9 cellular contexts compared by ENCODE assay signal in the genomic region with DNA sequence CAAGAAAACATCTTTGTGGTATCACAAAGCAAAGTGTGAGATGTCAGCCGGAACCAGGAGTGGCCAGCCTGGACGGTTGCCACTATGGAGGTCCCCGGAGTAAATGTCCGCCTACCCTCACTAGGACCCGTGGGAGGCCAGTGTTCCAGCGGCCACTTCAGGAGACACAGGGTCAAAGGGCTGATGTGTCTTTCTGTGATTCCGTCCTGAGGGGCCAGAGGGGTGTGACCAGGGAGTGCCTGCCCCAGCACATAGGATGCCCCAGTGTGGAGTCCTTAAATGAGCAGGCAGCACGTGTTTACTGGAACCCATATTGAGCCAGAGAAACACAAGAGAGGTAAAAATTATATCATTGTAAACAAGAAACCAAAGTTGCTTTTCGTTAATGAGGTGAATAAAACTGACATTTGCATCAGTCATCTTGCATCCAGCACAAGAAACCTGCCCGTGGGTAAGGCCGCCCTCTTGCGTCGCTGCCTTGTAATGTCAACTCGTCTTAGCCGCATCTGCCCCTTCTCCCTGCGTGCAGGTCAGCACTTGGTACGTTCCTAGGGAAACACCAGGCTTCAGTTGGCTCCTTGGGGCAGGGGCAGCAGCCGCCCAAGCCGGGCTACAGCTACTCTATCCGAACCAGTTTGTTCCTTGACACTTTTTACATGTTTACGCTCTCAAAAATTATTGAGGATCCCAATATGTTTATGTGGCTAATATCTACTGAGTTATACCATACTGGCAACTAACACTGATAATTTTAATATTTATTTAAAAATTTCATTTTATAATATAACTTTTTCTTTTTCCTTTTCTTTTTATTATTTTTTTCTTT. TPM values are rescaled to one million over a fixed set of nuclear protein-coding genes. Genes with fewer than 3 reads are reported as not detected.
DNase-seq lines count a peak whose midpoint lies in the region; ATAC-seq and TF ChIP-seq lines count a peak whose summit lies in the region.
"Had no signal": no experiment of that assay in that cellular context is flagged by ENCODE, and none has a peak within 500 bp of the region (broad histone marks: within the 10 kb centered on the region; RNA-seq: fewer than 3 reads in every experiment).

No MANE protein-coding gene starts in this region.

- TF ChIP-seq CTCF in CD8-positive, alpha-beta T cell (IDR thresholded peaks at IDR 0.05), result peak; percentile 88

- no peak overlapping the region for H3K27ac ChIP-seq in CD8-positive, alpha-beta T cell (ENCODE audit: low read depth, low read length)

- CTCF ChIA-PET in CD8-positive, alpha-beta T cell (lab: Charles Lee), result interaction anchor here (0.7 to 1.3 kb wide), 6 partner anchors 10 to 143 kb away, joined by 3 to 6 read pairs (median 3); a partner anchor contains a TSS

- no peaks in the 10 kb centered on the region for H3K4me1 ChIP-seq in CD8-positive, alpha-beta T cell (ENCODE audit: insufficient read depth, low read length)

- POLR2A ChIA-PET in CD8-positive, alpha-beta T cell (lab: Charles Lee), result no interaction called here

- H3K27me3 ChIP-seq in CD8-positive, alpha-beta T cell (ENCODE audit: insufficient read depth, low read length), result no peaks in the 10 kb centered on the region

- H3K9me3 Mint-ChIP-seq in CD8-positive, alpha-beta T cell, result no peaks in the 10 kb centered on the region

- no peaks in the 10 kb centered on the region for H3K9me3 ChIP-seq in CD8-positive, alpha-beta T cell (ENCODE audit: low read length)

- peak; percentile 60 to 78 (median 72) for DNase-seq in CD8-positive, alpha-beta T cell
- peak; percentile 73 for DNase-seq in NCI-H748 treated with DMSO at 0.1 percent for 48 hours (lab: John Stamatoyannopoulos, UW)
- peak; percentile 75 to 76 for DNase-seq in activated CD4-positive, alpha-beta T cell treated with anti-CD3 and anti-CD28 coated beads, Interleukin-2, amount 50 U/mL, for 4 hours
- peak; percentile 87 for DNase-seq in ecto neural progenitor cell (ENCODE audit: low spot score)
- peak; percentile 83 for DNase-seq in medulla oblongata (ENCODE audit: extremely low spot score)
- peak; percentile 56 for DNase-seq in stimulated activated CD8-positive, alpha-beta memory T cell treated with anti-CD3 and anti-CD28 coated beads, Interleukin-15, amount 100 ng/mL, for 1 hour (ENCODE audit: low read depth)

- peaks cover 13% of the 10 kb centered on the region for H3K27me3 Mint-ChIP-seq in CD8-positive, alpha-beta T cell (ENCODE audit: low read depth)

- H3K4me1 Mint-ChIP-seq in CD8-positive, alpha-beta T cell (ENCODE audit: low read depth), result no peaks in the 10 kb centered on the region

- H3K4me3 Mint-ChIP-seq in CD8-positive, alpha-beta T cell, result no peak overlapping the region
- H3K4me3 Mint-ChIP-seq: T-helper 1 cell treated with Interleukin-12 subunit alpha and Interleukin-12 subunit beta and Interleukin-4 antibody, amounts not matched to agents 30 μg/mL and 1 μg/mL, for 36 hours had no signal

- no peaks in the 10 kb centered on the region for H3K36me3 ChIP-seq in CD8-positive, alpha-beta T cell (ENCODE audit: insufficient read depth, low read length)

- no peak overlapping the region for H3K27ac Mint-ChIP-seq in CD8-positive, alpha-beta T cell

- intact Hi-C loops in CD8-positive, alpha-beta T cell (cut with DNase I, micrococcal nuclease), result loop anchor here (1.0 to 2.0 kb wide), 6 partner anchors 83 to 1711 kb away; no protein-coding TSS in a partner anchor

- no peak overlapping the region for H3K4me3 ChIP-seq in CD8-positive, alpha-beta T cell (ENCODE audit: low read depth, low read length)

- H3K36me3 Mint-ChIP-seq in CD8-positive, alpha-beta T cell, result no peaks in the 10 kb centered on the region

- ATAC-seq in CD8-positive, alpha-beta T cell, result peak; percentile 98
- ATAC-seq in GM19455 (IDR thresholded peaks at IDR 0.05; ENCODE audit: unreplicated experiment) (peak; percentile 95), HG03558 (IDR thresholded peaks at IDR 0.05; ENCODE audit: extremely low read depth, unreplicated experiment) (peak; percentile 68)

RNA-seq across cellular contexts. Expression of a gene that starts 46.7 kb away (rescaled TPM):
- 10 to 100 TPM; 92.4 to 98.8 TPM for total RNA-seq in CD8-positive, alpha-beta T cell
